Comparison of ENCODE assay signal across 14 cellular contexts in the genomic region with DNA sequence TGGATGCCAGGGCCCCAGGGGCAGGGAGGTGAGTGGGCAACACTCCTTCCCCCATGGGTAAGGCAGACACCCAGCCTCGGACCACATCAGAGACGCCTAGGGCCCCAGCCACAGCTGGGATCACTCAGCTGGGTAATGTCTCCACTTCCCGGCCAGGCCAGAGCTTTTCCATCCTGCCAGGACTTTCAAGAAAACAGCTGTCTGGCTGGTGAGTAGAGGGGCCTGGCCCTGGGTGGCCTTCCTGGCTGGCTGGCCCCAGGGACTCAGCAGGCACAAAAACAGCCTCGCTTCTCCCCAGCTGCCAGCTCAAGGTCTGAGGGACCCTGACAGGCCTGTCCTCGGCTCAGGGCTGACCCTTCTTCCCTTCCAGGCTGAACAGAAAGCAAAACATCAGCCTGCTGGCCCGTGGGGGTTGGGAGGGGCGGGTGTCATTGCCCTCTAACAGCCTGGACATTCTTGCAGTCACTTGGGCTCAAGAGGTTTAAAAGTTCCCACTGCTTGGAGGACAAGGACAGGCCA. TPM values are rescaled to one million over a fixed set of nuclear protein-coding genes. Genes with fewer than 3 reads are reported as not detected.
A peak's percentile ranks its signal among the peaks of the same experiment; 100 is the strongest.
DNase-seq lines count a peak whose midpoint lies in the region; ATAC-seq, FAIRE-seq and TF ChIP-seq lines count a peak whose summit lies in the region.
"Had no signal": no experiment of that assay in that cellular context is flagged by ENCODE, and none has a peak within 500 bp of the region (broad histone marks: within the 10 kb centered on the region; RNA-seq: fewer than 3 reads in every experiment).

No MANE protein-coding gene starts in this region.

- TF ChIP-seq POLR2A in sigmoid colon (IDR thresholded peaks at IDR 0.05), result no peak

- WGBS in sigmoid colon, 2 donors, result 40 to 49% methylated on average over 7 of the region's 7 CpGs

- H3K4me1 ChIP-seq in colonic mucosa (no peaks in the 10 kb centered on the region), kidney (ENCODE audit: control insufficient read depth in 1 of 2, insufficient read depth in 1 of 2, low read depth in 1 of 2, low read length in 2 of 2) (no peaks in the 10 kb centered on the region), sigmoid colon (peaks cover 0 to 10% (median 0%) of the 10 kb centered on the region in 4 donors)

- TF ChIP-seq CTCF in colonic mucosa (IDR thresholded peaks at IDR 0.05) (no peak), kidney (IDR thresholded peaks at IDR 0.05; ENCODE audit: borderline replicate concordance, extremely low read depth, insufficient read depth) (no peak), sigmoid colon (IDR thresholded peaks at IDR 0.05) (no peak)

- intact Hi-C loops in colonic mucosa (cut with DNase I) (no loop called here), kidney (cut with DNase I) (no loop called here), sigmoid colon (cut with DNase I) (loop anchor here (10.0 kb wide), 1 partner anchor 242 kb away; the partner anchor contains the start of gene C16orf95)

- DNase-seq in AG08396 (ENCODE audit: low spot score), result peak; percentile 62
- DNase-seq in colonic mucosa, result peak; percentile 30
- peak; percentile 92 for DNase-seq in kidney
- DNase-seq in sigmoid colon, result peak; percentile 77
- no peak for DNase-seq in UCSD-AML1 (lab: John Stamatoyannopoulos, UW; ENCODE audit: unreplicated experiment)
- no peak for DNase-seq in HCEC 1CT
- DNase-seq: head of caudate nucleus, NCI-H1436 treated with DMSO at 0.1 percent for 48 hours, NCI-H524 treated with DMSO at 0.1 percent for 48 hours had no signal

- H3K9ac ChIP-seq in colonic mucosa (ENCODE audit: low read depth in 2 of 2, low read length in 2 of 2), result peak overlapping the region in 1 of 2 donors; percentile 41
- no peak overlapping the region for H3K9ac ChIP-seq in kidney (ENCODE audit: low read length in 2 of 2)

- H3K27me3 ChIP-seq in colonic mucosa (no peaks in the 10 kb centered on the region), sigmoid colon (no peaks in the 10 kb centered on the region)

- FAIRE-seq in kidney (lab: Jason Lieb, UNC), result no peak
- FAIRE-seq: GM12878, H1, TTC549 had no signal

- ATAC-seq in GM19395 (IDR thresholded peaks at IDR 0.05; ENCODE audit: unreplicated experiment) (no peak), HG03439 (IDR thresholded peaks at IDR 0.05; ENCODE audit: unreplicated experiment) (no peak)
- ATAC-seq: GM12878 had no signal

- H3K27ac ChIP-seq in colonic mucosa, result peak overlapping the region; percentile 43
- H3K27ac ChIP-seq in kidney (ENCODE audit: low read depth in 2 of 2, low read length in 2 of 2), result no peak overlapping the region
- H3K27ac ChIP-seq in sigmoid colon, result peak overlapping the region; percentile 54 to 67 (median 60)

- H3K9me3 ChIP-seq in colonic mucosa, result no peaks in the 10 kb centered on the region
- H3K9me3 ChIP-seq in kidney (ENCODE audit: control insufficient read depth in 1 of 2, low read length in 2 of 2), result no peaks in the 10 kb centered on the region
- H3K9me3 ChIP-seq in sigmoid colon, result no peaks in the 10 kb centered on the region

- TF ChIP-seq EP300 in sigmoid colon (IDR thresholded peaks at IDR 0.05), result no peak

- H3K4me3 ChIP-seq in colonic mucosa (no peak overlapping the region), kidney (ENCODE audit: low read length in 2 of 2) (no peak overlapping the region), sigmoid colon (no peak overlapping the region)
- H3K4me3 ChIP-seq: GM12878 had no signal

- no peaks in the 10 kb centered on the region for H3K36me3 ChIP-seq in colonic mucosa
- no peaks in the 10 kb centered on the region for H3K36me3 ChIP-seq in kidney (ENCODE audit: control insufficient read depth in 1 of 2, insufficient read depth in 2 of 2, low read length in 2 of 2)
- H3K36me3 ChIP-seq in sigmoid colon, result no peaks in the 10 kb centered on the region

RNA-seq across cellular contexts. Expression of gene JPH3, which starts 45.3 kb away (rescaled TPM):
- under 1 TPM; 0.15 to 0.42 TPM for total RNA-seq in colonic mucosa
- total RNA-seq in kidney, result 0.69 TPM
- not detected for polyA plus RNA-seq in kidney (ENCODE audit: insufficient read depth, low read depth, low replicate concordance)
- total RNA-seq in sigmoid colon, result 1 to 10 TPM in 2 of 4 donors, under 1 TPM in 2; 0.16 to 1.4 (median 0.81) TPM
- under 1 TPM in 2 of 3 donors, not detected in 1; under 0.01 to 0.90 TPM for polyA plus RNA-seq in sigmoid colon
- total RNA-seq: GM12878 had no signal

Comparison
In these comparisons a context has a peak if more than half of its experiments do, and no peak if none do; other contexts are left out.
1. DNase-seq: peak in AG08396 (single experiment), colonic mucosa (single experiment), kidney (single experiment) and sigmoid colon (single experiment); none in UCSD-AML1 (single experiment) and HCEC 1CT (single experiment).
2. H3K27ac ChIP-seq: peak in colonic mucosa (single experiment) and sigmoid colon (4 of 4); none in kidney (0 of 2).